ENCODE assay signal across 8 cellular contexts in genomic region chr6:107488174-107488874, GRCh38. TPM values are rescaled to one million over a fixed set of nuclear protein-coding genes. Genes with fewer than 3 reads are reported as not detected.
DNase-seq lines count a peak whose midpoint lies in the region; TF ChIP-seq lines count a peak whose summit lies in the region.

No MANE protein-coding gene starts in this region.

- H3K36me3 ChIP-seq in GM06990 (ENCODE audit: control insufficient read depth, insufficient read depth, low read length) (no peaks in the 10 kb centered on the region), SJCRH30 (no peaks in the 10 kb centered on the region)

- H3K27me3 ChIP-seq in GM06990 (replicated peaks; ENCODE audit: control insufficient read depth, insufficient read depth, low read length) (peaks cover 2% of the 10 kb centered on the region), SJCRH30 (no peaks in the 10 kb centered on the region; the same call in 1 of the 2 replicates)

- DNase-seq in GM06990 (ENCODE audit: extremely low read depth, insufficient read length) (no peak), SJCRH30 (peak; percentile 17 to 40), foreskin fibroblast (no peak), retina (peak; percentile 53), NCI-H2081 (lab: John Stamatoyannopoulos, UW) (no peak), hypothalamus (lab: John Stamatoyannopoulos, UW) (no peak), foreskin melanocyte (no peak), NCI-H2227 treated with DMSO at 0.1 percent for 48 hours (lab: John Stamatoyannopoulos, UW) (no peak)

- no peaks in the 10 kb centered on the region for H3K9me3 ChIP-seq in SJCRH30 (replicated peaks)

- no peak overlapping the region; the same call in 1 of the 2 replicates for H3K27ac ChIP-seq in SJCRH30

- peaks cover 19% of the 10 kb centered on the region for H3K4me1 ChIP-seq in SJCRH30

- TF ChIP-seq CTCF in GM06990 (IDR thresholded peaks at IDR 0.05; ENCODE audit: insufficient read depth, low read length, poor library complexity, severe bottlenecking) (no peak), foreskin fibroblast (IDR thresholded peaks at IDR 0.05; ENCODE audit: low read depth, low read length) (no peak)

- H3K4me3 ChIP-seq in GM06990 (replicated peaks; ENCODE audit: low read depth, low read length) (peak overlapping the region; percentile 61), SJCRH30 (peak overlapping the region; percentile 88), foreskin fibroblast (ENCODE audit: low read depth in 1 of 2, low read length in 2 of 2) (peak overlapping the region; percentile 81 to 87)

RNA-seq across cellular contexts. Expression of gene SOBP, which starts 1.6 kb away (rescaled TPM):
- 7.0 and 7.8 TPM in 2 replicates for total RNA-seq in SJCRH30 (2014; rRNA removed; shearing (Covaris generic))

RNA-seq across cellular contexts. Expression of gene PDSS2, which starts 29.0 kb away (rescaled TPM):
- 9.3 TPM in 2 replicates for total RNA-seq in SJCRH30 (2014; rRNA removed; shearing (Covaris generic))

Comparison
In these comparisons a context has a peak if more than half of its experiments do, and no peak if none do; other contexts are left out.
1. DNase-seq: peak in SJCRH30 (2 of 2) and retina (single experiment); none in GM06990 (single experiment), foreskin fibroblast (0 of 2), NCI-H2081 (0 of 2), hypothalamus (0 of 51), foreskin melanocyte (single experiment) and NCI-H2227 treated with DMSO at 0.1 percent for 48 hours (single experiment).
2. Peak in every context shown above with its lines, with median percentiles within 50 percentile points of each other: H3K4me3 ChIP-seq.